8 cellular contexts compared by ENCODE assay signal in genomic region chr3:182909318-182910040, GRCh38.
DNase-seq lines count a peak whose midpoint lies in the region; ATAC-seq and TF ChIP-seq lines count a peak whose summit lies in the region.

No MANE protein-coding gene starts in this region.

- H3K4me3 ChIP-seq in AG10803 (ENCODE audit: low read length): no peak overlapping the region

- TF ChIP-seq CTCF in AG10803 (conservative IDR thresholded peaks at IDR 0.05; ENCODE audit: low read length) (peak; percentile 56), GM12874 (IDR thresholded peaks at IDR 0.05; ENCODE audit: insufficient read depth, low read depth, low read length) (peak; percentile 40)

- in situ Hi-C loops in SK-MEL-5 (cut with HindIII; ENCODE audit: low pct_unique_long_range_greater_than_20kb, low sequenced_read_pairs): no loop called here

- peak; percentile 17 for DNase-seq in AG10803 (ENCODE audit: low read depth)
- peak; percentile 53 for DNase-seq in SK-MEL-5 (ENCODE audit: low read depth, low spot score)
- DNase-seq in glomerular visceral epithelial cell (ENCODE audit: extremely low spot score): peak; percentile 51
- DNase-seq in EL: no peak
- no peak for DNase-seq in hippocampal formation (lab: John Stamatoyannopoulos, UW)

- ATAC-seq in GM21526 (IDR thresholded peaks at IDR 0.05; ENCODE audit: low FRiP score, unreplicated experiment) (no peak), HG02571 (IDR thresholded peaks at IDR 0.05; ENCODE audit: unreplicated experiment) (no peak)

Comparison
In these comparisons a context has a peak if more than half of its experiments do, and no peak if none do; other contexts are left out.
1. DNase-seq: peak in AG10803 (single experiment), SK-MEL-5 (single experiment) and glomerular visceral epithelial cell (single experiment); none in EL (single experiment) and hippocampal formation (0 of 2).